In genomic region chr1:161059293-161059692, GRCh38 we compare ENCODE assay signal across 2 cellular contexts.
TF ChIP-seq lines count a peak whose summit lies in the region.

No MANE protein-coding gene starts in this region.

TF ChIP-seq in IMR-90, 13 proteins besides CTCF, POLR2A, EP300 and RAD21:
- TF ChIP-seq RCOR1 (IDR thresholded peaks at IDR 0.05; ENCODE audit: insufficient replicate concordance, low read length): no peak
- no peak for TF ChIP-seq CHD1 (IDR thresholded peaks at IDR 0.05; ENCODE audit: low read depth, low read length)
- no peak for TF ChIP-seq NFE2L2 (IDR thresholded peaks at IDR 0.05; ENCODE audit: low read depth, low read length)
- TF ChIP-seq SMC3 (IDR thresholded peaks at IDR 0.05; ENCODE audit: low read depth, low read length): no peak
- TF ChIP-seq RFX5 (IDR thresholded peaks at IDR 0.05; ENCODE audit: low read depth, low read length): no peak
- no peak for TF ChIP-seq MXI1 (IDR thresholded peaks at IDR 0.05; ENCODE audit: borderline replicate concordance, low read depth, low read length)
- TF ChIP-seq USF2 (IDR thresholded peaks at IDR 0.05; ENCODE audit: low read depth, low read length): no peak
- no peak for TF ChIP-seq CEBPB (IDR thresholded peaks at IDR 0.05; ENCODE audit: low read depth, low read length)
- TF ChIP-seq BHLHE40 (IDR thresholded peaks at IDR 0.05; ENCODE audit: low read depth, low read length): no peak
TF ChIP-seq in IMR-90: peak in this region for 0.

TF ChIP-seq in K562, 482 proteins besides CTCF, POLR2A, EP300 and RAD21:
- TF ChIP-seq EHMT2 (IDR thresholded peaks at IDR 0.05) (0 out of 2 replicates have a peak, but pooled peaks have one; percentile 28), SMARCA5 (IDR thresholded peaks at IDR 0.05) (0 out of 2 replicates have a peak, but pooled peaks have one; percentile 21), EGR1 (conservative IDR thresholded peaks at IDR 0.05) (peak; percentile 24; the same call in 1 of the 2 replicates), NCOR1 (IDR thresholded peaks at IDR 0.05) (no peak)
TF ChIP-seq in K562: peak in this region for 3.
